11 cellular contexts compared by ENCODE assay signal in the genomic region with DNA sequence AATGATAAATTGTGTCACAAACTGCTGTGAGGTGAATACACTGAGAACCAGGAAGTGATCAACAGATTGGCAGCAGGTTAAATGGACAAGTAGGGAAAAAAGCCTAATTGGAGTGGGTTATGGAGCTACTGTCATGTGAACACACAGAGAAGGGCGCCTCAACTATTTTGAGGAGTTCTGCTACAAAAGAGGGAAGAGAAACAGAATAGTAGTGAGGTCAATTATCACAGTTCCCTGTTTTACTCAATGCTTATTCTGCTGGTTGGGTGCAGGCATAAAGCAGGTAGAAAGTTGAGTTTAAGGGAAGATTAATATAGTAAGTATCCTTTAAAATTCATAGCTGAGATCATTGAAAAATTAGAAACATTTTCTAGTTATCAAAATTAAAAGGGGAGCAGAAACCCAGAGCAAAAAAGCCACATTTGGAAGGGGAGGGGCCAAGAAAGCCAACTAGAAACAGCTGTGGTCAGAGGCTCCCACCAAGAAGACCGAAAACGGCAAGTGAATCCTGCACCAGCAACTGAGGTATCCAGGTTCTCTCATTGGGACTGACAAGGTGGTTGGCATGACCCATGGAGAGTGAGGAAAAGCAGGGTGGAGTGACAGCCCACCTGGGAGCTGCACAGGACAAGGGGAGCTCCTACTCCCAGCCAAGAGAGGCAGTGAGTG.
DNase-seq lines count a peak whose midpoint lies in the region; ATAC-seq, FAIRE-seq and TF ChIP-seq lines count a peak whose summit lies in the region.
"Had no signal": no experiment of that assay in that cellular context is flagged by ENCODE, and none has a peak within 500 bp of the region (broad histone marks: within the 10 kb centered on the region; RNA-seq: fewer than 3 reads in every experiment).

No MANE protein-coding gene starts in this region.

- in situ Hi-C loops in HepG2 (cut with HindIII; ENCODE audit: extremely low pct_ligation_motif_present, low pct_unique_long_range_greater_than_20kb): loop anchor here (10.0 kb wide), 1 partner anchor 346 kb away; no protein-coding TSS in a partner anchor

- H3F3A ChIP-seq in MM.1S (ENCODE audit: insufficient read depth, low read length): no peaks in the 10 kb centered on the region

- H3K4me1 Mint-ChIP-seq in CD14-positive monocyte: peaks cover 16% of the 10 kb centered on the region

- ATAC-seq in GM18858 (IDR thresholded peaks at IDR 0.05; ENCODE audit: unreplicated experiment) (peak; percentile 75), GM21619 (IDR thresholded peaks at IDR 0.05; ENCODE audit: unreplicated experiment) (peak; percentile 65), HG03432 (IDR thresholded peaks at IDR 0.05; ENCODE audit: unreplicated experiment) (peak; percentile 74), HepG2 (no peak; the same call in 2 of the 3 replicates)

- BruUV-seq in HepG2 (replicated peaks; lab: Mats Ljungman, UMichigan): no TSS peak

- H3K79me2 ChIP-seq in HepG2 (ENCODE audit: insufficient read depth, low read length): no peaks in the 10 kb centered on the region
- H3K79me2 ChIP-seq in MM.1S (ENCODE audit: low read length): no peaks in the 10 kb centered on the region
- no peaks in the 10 kb centered on the region for H3K79me2 ChIP-seq in hepatocyte

- DNase-seq in HepG2 (ENCODE audit: low spot score): no peak
- no peak for DNase-seq in CD14-positive monocyte (ENCODE audit: low spot score)
- no peak for DNase-seq in iPS-NIHi7 (ENCODE audit: extremely low spot score)
- DNase-seq in MM.1S: no peak
- DNase-seq in hepatocyte (ENCODE audit: low spot score): no peak
- DNase-seq: activated CD4-positive, alpha-beta memory T cell treated with anti-CD3 and anti-CD28 coated beads for 36 hours; DMS79; nephron progenitor cell had no signal

- H3K4me3 Mint-ChIP-seq in CD14-positive monocyte: peak overlapping the region in 1 of 2 donors; percentile 58
- H3K4me3 Mint-ChIP-seq: activated CD4-positive, alpha-beta memory T cell treated with anti-CD3 and anti-CD28 coated beads for 36 hours; nephron progenitor cell had no signal

- H3K9me2 ChIP-seq in MM.1S (replicated peaks; ENCODE audit: insufficient read depth, low read length): no peaks in the 10 kb centered on the region
- H3K9me2 ChIP-seq in hepatocyte (replicated peaks; ENCODE audit: insufficient read depth): no peaks in the 10 kb centered on the region

- H3K27me3 Mint-ChIP-seq in CD14-positive monocyte (ENCODE audit: low read depth in 3 of 3): peaks cover 0 to 9% (median 2%) of the 10 kb centered on the region in 3 donors
- H3K27me3 Mint-ChIP-seq: activated CD4-positive, alpha-beta memory T cell treated with anti-CD3 and anti-CD28 coated beads for 36 hours had no signal

- no peak for FAIRE-seq in HepG2 (lab: Jason Lieb, UNC)

- TF ChIP-seq EP300 in HepG2 (IDR thresholded peaks at IDR 0.05; ENCODE audit: low read depth in 2 of 2, low read length in 2 of 2) (no peak), HepG2 (CRISPR knock-in tag; IDR thresholded peaks at IDR 0.05; ENCODE audit: borderline replicate concordance) (no peak)

- no peaks in the 10 kb centered on the region for H3K36me3 Mint-ChIP-seq in CD14-positive monocyte

- peak overlapping the region; percentile 60 for H3K4me2 ChIP-seq in HepG2 (ENCODE audit: low read depth, low read length)
- H3K4me2 ChIP-seq in MM.1S (ENCODE audit: low read depth, low read length): no peak overlapping the region
- no peak overlapping the region for H3K4me2 ChIP-seq in hepatocyte

- H3K36me3 ChIP-seq in HepG2 (replicated peaks in 1 of 2; ENCODE audit: control insufficient read depth in 1 of 2, insufficient read depth in 2 of 2, low read length in 2 of 2) (no peaks in the 10 kb centered on the region), MM.1S (replicated peaks; ENCODE audit: insufficient read depth, low read length) (no peaks in the 10 kb centered on the region), hepatocyte (replicated peaks; ENCODE audit: insufficient read depth, low read depth) (no peaks in the 10 kb centered on the region)

- CTCF ChIA-PET in HepG2 (lab: Yijun Ruan, JAX; ENCODE audit: low intra/inter-chr PET ratio, low total read pairs): interaction anchor here (1.6 kb wide), 1 partner anchor 344 kb away, joined by 11 read pairs; no protein-coding TSS in a partner anchor

- H3K9me3 ChIP-seq in HepG2 (ENCODE audit: low read length) (no peaks in the 10 kb centered on the region), MM.1S (replicated peaks; ENCODE audit: insufficient read depth, low read length) (no peaks in the 10 kb centered on the region), hepatocyte (ENCODE audit: low read depth) (no peaks in the 10 kb centered on the region)

- TF ChIP-seq POLR2A in HepG2 (IDR thresholded peaks at IDR 0.05; ENCODE audit: insufficient read depth in 1 of 2, low read depth in 2 of 2, low read length in 2 of 2): no peak

- H2AFZ ChIP-seq in HepG2 (ENCODE audit: low read length): no peak overlapping the region
- H2AFZ ChIP-seq in MM.1S (ENCODE audit: low read length): no peak overlapping the region
- no peak overlapping the region for H2AFZ ChIP-seq in hepatocyte

- H3K9me3 Mint-ChIP-seq in CD14-positive monocyte: peaks cover 5 to 15% (median 7%) of the 10 kb centered on the region in 7 donors

- no peak overlapping the region for H3K27ac Mint-ChIP-seq in CD14-positive monocyte
- H3K27ac Mint-ChIP-seq: activated CD4-positive, alpha-beta memory T cell treated with anti-CD3 and anti-CD28 coated beads for 36 hours; nephron progenitor cell had no signal

- H4K20me1 ChIP-seq in HepG2 (ENCODE audit: insufficient read depth, low read length) (no peaks in the 10 kb centered on the region), MM.1S (ENCODE audit: insufficient read depth, low read length) (no peaks in the 10 kb centered on the region), hepatocyte (ENCODE audit: insufficient read depth, poor library complexity, severe bottlenecking) (no peaks in the 10 kb centered on the region)

- H3K4me1 ChIP-seq in HepG2 (ENCODE audit: insufficient read depth, low read length) (peaks cover 19% of the 10 kb centered on the region), MM.1S (ENCODE audit: low read length) (no peaks in the 10 kb centered on the region), hepatocyte (ENCODE audit: insufficient read depth) (no peaks in the 10 kb centered on the region)

- H3K27ac ChIP-seq in HepG2 (ENCODE audit: extremely low read length, insufficient read depth, low read length) (no peak overlapping the region), MM.1S (ENCODE audit: low read length) (no peak overlapping the region), hepatocyte (no peak overlapping the region)

- TF ChIP-seq RAD21 in HepG2 (CRISPR knock-in tag; IDR thresholded peaks at IDR 0.05): no peak

- intact Hi-C loops in HepG2 (cut with micrococcal nuclease; ENCODE audit: unreplicated experiment) (no loop called here), CD14-positive monocyte (cut with micrococcal nuclease) (no loop called here)

- H3K4me3 ChIP-seq in HepG2 (replicated peaks in 1 of 3; ENCODE audit: insufficient read depth in 1 of 3, low read depth in 2 of 3, low read length in 3 of 3) (no peak overlapping the region), MM.1S (ENCODE audit: low read length) (no peak overlapping the region), hepatocyte (no peak overlapping the region)

- WGBS in HepG2 (ENCODE audit: low lambda C conversion rate): 80% methylated on average over 3 of the region's 3 CpGs
- 88% methylated on average over 3 of the region's 3 CpGs for WGBS in hepatocyte (ENCODE audit: low lambda C conversion rate, missing lambda C conversion rate)

- no peaks in the 10 kb centered on the region for H3K27me3 ChIP-seq in HepG2 (ENCODE audit: control insufficient read depth in 1 of 2, insufficient read depth in 2 of 2, low read length in 2 of 2)
- no peaks in the 10 kb centered on the region for H3K27me3 ChIP-seq in MM.1S (replicated peaks; ENCODE audit: insufficient read depth, low read length)
- H3K27me3 ChIP-seq in hepatocyte: no peaks in the 10 kb centered on the region

- TF ChIP-seq CTCF in HepG2 (CRISPR knock-in tag; IDR thresholded peaks at IDR 0.05) (no peak), CD14-positive monocyte (IDR thresholded peaks at IDR 0.05) (no peak), MM.1S (IDR thresholded peaks at IDR 0.05; ENCODE audit: low read length) (no peak), hepatocyte (IDR thresholded peaks at IDR 0.05; ENCODE audit: poor library complexity) (no peak)

- POLR2A ChIA-PET in HepG2 (lab: Yijun Ruan, JAX): no interaction called here

- no peak overlapping the region for H3K9ac ChIP-seq in HepG2 (ENCODE audit: insufficient read depth, low read depth, low read length)
- no peak overlapping the region for H3K9ac ChIP-seq in MM.1S (ENCODE audit: low read length)

TF ChIP-seq in HepG2, 621 proteins besides CTCF, POLR2A, EP300 and RAD21 (continues in another document):
- TF ChIP-seq, protein P1, sequence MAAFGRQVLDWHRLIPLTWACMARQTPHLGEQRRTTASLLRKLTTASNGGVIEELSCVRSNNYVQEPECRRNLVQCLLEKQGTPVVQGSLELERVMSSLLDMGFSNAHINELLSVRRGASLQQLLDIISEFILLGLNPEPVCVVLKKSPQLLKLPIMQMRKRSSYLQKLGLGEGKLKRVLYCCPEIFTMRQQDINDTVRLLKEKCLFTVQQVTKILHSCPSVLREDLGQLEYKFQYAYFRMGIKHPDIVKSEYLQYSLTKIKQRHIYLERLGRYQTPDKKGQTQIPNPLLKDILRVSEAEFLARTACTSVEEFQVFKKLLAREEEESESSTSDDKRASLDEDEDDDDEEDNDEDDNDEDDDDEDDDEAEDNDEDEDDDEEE (CRISPR knock-in tag; IDR thresholded peaks at IDR 0.05): no peak
- TF ChIP-seq, protein P2, sequence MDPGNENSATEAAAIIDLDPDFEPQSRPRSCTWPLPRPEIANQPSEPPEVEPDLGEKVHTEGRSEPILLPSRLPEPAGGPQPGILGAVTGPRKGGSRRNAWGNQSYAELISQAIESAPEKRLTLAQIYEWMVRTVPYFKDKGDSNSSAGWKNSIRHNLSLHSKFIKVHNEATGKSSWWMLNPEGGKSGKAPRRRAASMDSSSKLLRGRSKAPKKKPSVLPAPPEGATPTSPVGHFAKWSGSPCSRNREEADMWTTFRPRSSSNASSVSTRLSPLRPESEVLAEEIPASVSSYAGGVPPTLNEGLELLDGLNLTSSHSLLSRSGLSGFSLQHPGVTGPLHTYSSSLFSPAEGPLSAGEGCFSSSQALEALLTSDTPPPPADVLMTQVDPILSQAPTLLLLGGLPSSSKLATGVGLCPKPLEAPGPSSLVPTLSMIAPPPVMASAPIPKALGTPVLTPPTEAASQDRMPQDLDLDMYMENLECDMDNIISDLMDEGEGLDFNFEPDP (CRISPR knock-in tag; conservative IDR thresholded peaks at IDR 0.05): no peak
- no peak for TF ChIP-seq ZKSCAN5 (CRISPR knock-in tag; IDR thresholded peaks at IDR 0.05)
